Comparison of ENCODE assay signal across 1 cellular context in the genomic region with DNA sequence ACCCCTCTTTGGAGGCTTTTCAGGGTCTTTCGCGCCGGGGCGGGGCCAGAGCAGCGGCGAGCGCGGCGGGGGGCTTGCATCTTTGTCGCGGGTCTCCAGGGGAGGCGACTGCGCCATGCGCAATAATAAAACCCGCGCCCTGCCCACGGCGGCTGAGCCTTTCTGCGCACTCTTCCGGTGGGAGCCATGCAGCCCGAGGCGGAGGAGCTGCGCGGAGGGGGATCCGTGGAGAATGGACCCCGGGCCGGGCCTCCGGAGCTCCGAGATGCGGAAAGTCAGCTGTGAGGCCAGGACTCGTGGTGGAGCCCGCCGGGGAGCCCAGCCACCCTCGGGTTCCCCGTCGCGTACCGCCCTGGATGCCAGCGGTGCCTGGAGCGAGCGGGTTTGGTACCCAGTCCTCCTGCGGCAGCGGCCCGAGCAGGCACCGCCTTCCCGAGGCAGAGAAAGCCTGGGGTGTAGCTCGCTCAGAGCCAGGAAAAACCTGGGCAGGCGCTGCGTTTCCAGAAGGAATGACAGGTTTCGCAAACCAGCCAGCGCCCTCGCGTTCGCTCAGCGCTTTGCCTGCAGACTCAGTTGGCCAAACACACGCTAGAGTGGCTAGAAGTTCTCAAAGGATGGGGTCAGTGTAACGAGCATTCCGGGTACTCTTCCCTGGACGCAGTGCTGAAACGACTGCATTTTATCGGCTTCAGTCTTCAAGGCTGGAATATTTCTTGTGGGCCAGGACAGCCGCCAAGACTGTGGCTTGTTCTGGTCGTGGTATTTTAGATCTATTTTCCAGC.
TF ChIP-seq lines count a peak whose summit lies in the region.

No MANE protein-coding gene starts in this region.

TF ChIP-seq in GM23338, 12 proteins besides CTCF, POLR2A, EP300 and RAD21 (continued from another document):
- TF ChIP-seq REST (IDR thresholded peaks at IDR 0.05; ENCODE audit: unreplicated experiment): no peak
- no peak for TF ChIP-seq ETS1 (IDR thresholded peaks at IDR 0.05)
- no peak for TF ChIP-seq EZH2phosphoT487 (IDR thresholded peaks at IDR 0.05; ENCODE audit: unreplicated experiment)
